ENCODE assay signal across 11 cellular contexts in the genomic region with DNA sequence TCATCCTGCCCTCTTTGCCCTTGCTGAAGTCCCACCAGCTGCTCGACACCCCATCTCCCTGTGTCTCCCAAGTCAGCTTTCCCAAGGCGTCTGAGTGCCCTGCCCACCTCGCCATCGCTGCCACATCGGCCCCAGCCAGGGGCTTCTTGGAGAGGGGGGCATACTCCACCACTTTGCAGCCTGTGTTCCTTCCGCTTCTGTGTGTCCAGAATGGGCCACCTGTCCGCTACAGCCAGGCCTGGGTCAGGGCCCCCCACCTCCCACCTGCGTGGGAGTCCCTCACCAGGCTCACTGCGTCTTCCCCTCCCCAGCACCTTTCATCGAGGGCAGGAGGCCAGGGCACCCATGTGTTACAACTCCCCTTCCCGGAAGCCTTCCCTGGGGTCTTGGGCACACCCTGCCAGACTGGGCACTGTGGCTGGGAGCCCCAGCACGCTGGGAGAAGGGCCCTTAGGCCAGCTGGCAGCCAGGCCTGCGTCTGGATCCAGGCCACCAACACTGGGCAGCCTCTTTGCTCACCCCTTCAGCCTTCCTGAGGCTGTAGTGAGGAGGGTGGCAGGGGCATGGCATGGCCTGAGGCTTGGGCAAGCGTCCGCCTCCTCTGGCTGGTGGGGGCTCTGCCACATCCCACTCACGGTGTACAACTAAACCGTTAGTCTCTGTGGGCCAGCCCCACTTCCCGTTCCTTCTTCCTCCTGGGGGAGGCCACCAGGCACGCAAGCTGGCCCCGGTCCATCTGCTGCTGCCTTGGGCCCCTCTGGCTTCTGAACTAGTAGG. TPM values are rescaled to one million over a fixed set of nuclear protein-coding genes. Genes with fewer than 3 reads are reported as not detected.
A peak's percentile ranks its signal among the peaks of the same experiment; 100 is the strongest.
DNase-seq lines count a peak whose midpoint lies in the region; ATAC-seq and TF ChIP-seq lines count a peak whose summit lies in the region.
"Had no signal": no experiment of that assay in that cellular context is flagged by ENCODE, and none has a peak within 500 bp of the region (broad histone marks: within the 10 kb centered on the region; RNA-seq: fewer than 3 reads in every experiment).

No MANE protein-coding gene starts in this region.

- no peaks in the 10 kb centered on the region for H3K9me3 ChIP-seq in BLaER1 treated with 17β-estradiol and CSF1 and Interleukin-3, amounts not matched to agents 10 nM and 100 nM (replicated peaks in 1 of 11)
- H3K9me3 ChIP-seq in KOPT-K1 (ENCODE audit: insufficient read depth, low read length, poor library complexity, severe bottlenecking) (no peaks in the 10 kb centered on the region), body of pancreas (no peaks in the 10 kb centered on the region), prostate gland (no peaks in the 10 kb centered on the region)

- WGBS in body of pancreas, 2 donors, result 68 to 84% methylated on average over 10 to 20 of the region's 20 CpGs
- 81% methylated on average over 14 of the region's 20 CpGs for WGBS in prostate gland

- peak overlapping the region in 8 of 10 donors; percentile 28 to 70 (median 58) for H3K4me3 Mint-ChIP-seq in naive thymus-derived CD8-positive, alpha-beta T cell

- H3K27me3 Mint-ChIP-seq in naive thymus-derived CD8-positive, alpha-beta T cell, result no peaks in the 10 kb centered on the region

- no peak for ATAC-seq in body of pancreas
- ATAC-seq in naive thymus-derived CD8-positive, alpha-beta T cell, result peak in 1 of 2 donors; percentile 31
- ATAC-seq in GM21515 (IDR thresholded peaks at IDR 0.05; ENCODE audit: unreplicated experiment), result no peak
- ATAC-seq in HG02678 (IDR thresholded peaks at IDR 0.05; ENCODE audit: unreplicated experiment), result no peak

- POLR2A ChIA-PET in naive thymus-derived CD8-positive, alpha-beta T cell (lab: Charles Lee), result interaction anchor here (0.8 to 9.7 kb wide), 5 partner anchors 9 to 15 kb away, joined by 3 to 72 read pairs (median 6); a partner anchor contains a TSS

- peaks cover 0 to 15% (median 3%) of the 10 kb centered on the region in 3 donors for H3K36me3 Mint-ChIP-seq in naive thymus-derived CD8-positive, alpha-beta T cell

- TF ChIP-seq CTCF in body of pancreas (IDR thresholded peaks at IDR 0.05) (no peak), prostate gland (IDR thresholded peaks at IDR 0.05) (no peak)

- H3K36me3 ChIP-seq in BLaER1 treated with 17β-estradiol and CSF1 and Interleukin-3, amounts not matched to agents 10 nM and 100 nM, result no peaks in the 10 kb centered on the region; a peak in 1 of 22 replicates
- peaks cover 10% of the 10 kb centered on the region; the same call in 1 of the 2 replicates for H3K36me3 ChIP-seq in KOPT-K1 (ENCODE audit: insufficient read depth, low read length)
- H3K36me3 ChIP-seq in body of pancreas (replicated peaks in 1 of 2; ENCODE audit: insufficient read depth in 1 of 2, low read depth in 2 of 2), result no peaks in the 10 kb centered on the region
- H3K36me3 ChIP-seq in prostate gland, result no peaks in the 10 kb centered on the region

- H3K27me3 ChIP-seq in BLaER1 treated with 17β-estradiol and CSF1 and Interleukin-3, amounts not matched to agents 10 nM and 100 nM, result no peaks in the 10 kb centered on the region
- H3K27me3 ChIP-seq in body of pancreas (no peaks in the 10 kb centered on the region), prostate gland (replicated peaks; ENCODE audit: insufficient read depth) (no peaks in the 10 kb centered on the region)

- peaks cover 0 to 56% (median 0%) of the 10 kb centered on the region in 11 experiments; a peak in 4 of 22 replicates for H4K20me1 ChIP-seq in BLaER1 treated with 17β-estradiol and CSF1 and Interleukin-3, amounts not matched to agents 10 nM and 100 nM

- peak overlapping the region; percentile 89 to 98 (median 95) for H3K4me2 ChIP-seq in BLaER1 treated with 17β-estradiol and CSF1 and Interleukin-3, amounts not matched to agents 10 nM and 100 nM

- H3K27ac Mint-ChIP-seq in naive thymus-derived CD8-positive, alpha-beta T cell, result peak overlapping the region in 8 of 10 donors; percentile 52 to 86 (median 78)

- H3K27ac ChIP-seq in BLaER1 treated with 17β-estradiol and CSF1 and Interleukin-3, amounts not matched to agents 10 nM and 100 nM, result peak overlapping the region; percentile 61 to 84 (median 76); a peak in 21 of 22 replicates
- H3K27ac ChIP-seq in KOPT-K1 (ENCODE audit: low read depth, low read length, poor library complexity, severe bottlenecking), result peak overlapping the region; percentile 55
- peak overlapping the region in 3 of 4 donors; percentile 28 to 41 (median 36) for H3K27ac ChIP-seq in body of pancreas
- H3K27ac ChIP-seq in prostate gland, result no peak overlapping the region

- peaks cover 31 to 73% (median 60%) of the 10 kb centered on the region in 4 donors for H3K4me1 Mint-ChIP-seq in naive thymus-derived CD8-positive, alpha-beta T cell

- peak overlapping the region; percentile 46 to 74 (median 70) for H3K9ac ChIP-seq in BLaER1 treated with 17β-estradiol and CSF1 and Interleukin-3, amounts not matched to agents 10 nM and 100 nM

- H3K9me3 Mint-ChIP-seq in naive thymus-derived CD8-positive, alpha-beta T cell, result no peaks in the 10 kb centered on the region

- intact Hi-C loops in body of pancreas (cut with DNase I), result no loop called here
- intact Hi-C loops in prostate gland (cut with DNase I), result no loop called here

- peak overlapping the region in 6 of 10 experiments; percentile 18 to 45 (median 29); a peak in 9 of 20 replicates for H3K4me3 ChIP-seq in BLaER1 treated with 17β-estradiol and CSF1 and Interleukin-3, amounts not matched to agents 10 nM and 100 nM
- H3K4me3 ChIP-seq in body of pancreas, result no peak overlapping the region
- H3K4me3 ChIP-seq in prostate gland, result no peak overlapping the region

- peaks cover 39 to 90% (median 69%) of the 10 kb centered on the region in 10 experiments for H3K4me1 ChIP-seq in BLaER1 treated with 17β-estradiol and CSF1 and Interleukin-3, amounts not matched to agents 10 nM and 100 nM
- peaks cover 59% of the 10 kb centered on the region for H3K4me1 ChIP-seq in body of pancreas
- H3K4me1 ChIP-seq in prostate gland (replicated peaks), result peaks cover 7% of the 10 kb centered on the region

- TF ChIP-seq POLR2A in body of pancreas (IDR thresholded peaks at IDR 0.05) (no peak), prostate gland (IDR thresholded peaks at IDR 0.05) (no peak)

- DNase-seq in body of pancreas (peak in 3 of 4 donors; percentile 30 to 66 (median 65)), DMS79 (lab: John Stamatoyannopoulos, UW) (no peak), prostate gland (ENCODE audit: low spot score) (no peak)
- no peak for DNase-seq in naive thymus-derived CD8-positive, alpha-beta T cell
- DNase-seq: activated CD8-positive, alpha-beta memory T cell treated with anti-CD3 and anti-CD28 coated beads, Interleukin-2, amount 50 U/mL, for 48 hours; Calu3; stimulated activated CD4-positive, alpha-beta T cell treated with anti-CD3 and anti-CD28 coated beads, Interleukin-15, amount 100 ng/mL, for 24 hours had no signal

RNA-seq across cellular contexts. Expression of a gene that starts 13.4 kb away (rescaled TPM):
- total RNA-seq in body of pancreas (10 to 100 TPM; 35.6 to 40.7 TPM), prostate gland (10 to 100 TPM; 33.3 to 55.2 TPM)
- 10 to 100 TPM; 23.3 to 34.4 TPM for total RNA-seq in naive thymus-derived CD8-positive, alpha-beta T cell
- 1 to 10 TPM; 3.1 to 4.7 (median 3.4) TPM for polyA plus RNA-seq in naive thymus-derived CD8-positive, alpha-beta T cell

Comparison
In these comparisons a context has a peak if more than half of its experiments do, and no peak if none do; other contexts are left out.
1. H3K27ac ChIP-seq: peak in BLaER1 treated with 17β-estradiol and CSF1 and Interleukin-3, amounts not matched to agents 10 nM and 100 nM (11 of 11), KOPT-K1 (single experiment) and body of pancreas (3 of 4); none in prostate gland (0 of 2).
2. H3K4me3 ChIP-seq: peak in BLaER1 treated with 17β-estradiol and CSF1 and Interleukin-3, amounts not matched to agents 10 nM and 100 nM (6 of 10); none in body of pancreas (0 of 2) and prostate gland (0 of 2).
3. DNase-seq: peak in body of pancreas (3 of 4); none in naive thymus-derived CD8-positive, alpha-beta T cell (0 of 10), DMS79 (single experiment) and prostate gland (single experiment).